1 cellular context compared by ENCODE assay signal in the genomic region with DNA sequence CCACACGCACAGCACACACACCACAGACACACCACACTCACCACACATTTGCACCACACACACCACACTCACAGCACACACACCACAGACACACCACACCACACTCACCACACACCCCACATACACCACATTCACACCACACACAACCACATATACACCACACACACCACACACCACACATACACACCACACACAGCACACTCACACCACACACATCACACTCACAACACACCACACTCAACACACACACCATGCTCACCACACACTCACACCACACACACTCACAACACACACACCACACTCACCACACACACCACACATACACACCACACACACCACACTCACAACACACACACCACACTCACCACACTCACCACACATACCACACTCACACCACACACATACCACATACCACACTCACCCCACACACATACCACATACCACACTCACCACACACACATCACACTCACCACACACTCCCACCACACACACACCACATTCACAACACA.
TF ChIP-seq lines count a peak whose summit lies in the region.

No MANE protein-coding gene starts in this region.

TF ChIP-seq in H1, 55 proteins besides CTCF, POLR2A, EP300 and RAD21:
- TF ChIP-seq MAFK (IDR thresholded peaks at IDR 0.05; ENCODE audit: low read depth, low read length) (no peak), EZH2 (IDR thresholded peaks at IDR 0.05; ENCODE audit: low read depth, low read length, severe bottlenecking) (no peak), YY1 (IDR thresholded peaks at IDR 0.05; ENCODE audit: low read depth, low read length) (no peak)
TF ChIP-seq in H1: peak in this region for 0.
